Comparison of ENCODE assay signal across 3 cellular contexts in the genomic region with DNA sequence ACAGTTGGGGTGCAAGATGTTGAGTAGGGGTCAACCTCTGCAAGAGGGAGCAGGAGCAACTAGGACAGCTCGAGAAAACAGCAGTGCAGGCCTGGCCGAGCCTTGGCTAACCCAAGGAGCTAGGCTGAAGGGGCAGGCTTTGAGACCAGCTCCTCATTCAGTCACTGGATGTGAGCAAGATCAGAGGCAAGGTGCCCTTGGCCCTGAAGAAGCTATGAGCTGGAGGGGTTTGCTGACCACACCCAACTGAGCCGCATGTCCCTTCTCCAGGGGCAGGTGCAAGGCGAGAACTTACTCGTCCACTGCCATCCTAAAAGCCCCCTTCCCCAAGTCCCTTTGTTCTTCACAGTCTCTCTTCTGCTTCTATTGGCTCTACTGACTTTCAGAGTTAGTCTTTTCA.
"Had no signal": no experiment of that assay in that cellular context is flagged by ENCODE, and none has a peak within 500 bp of the region (broad histone marks: within the 10 kb centered on the region; RNA-seq: fewer than 3 reads in every experiment).

No MANE protein-coding gene starts in this region.

- H2AFZ ChIP-seq: GM23338 had no signal

- H3K4me3 ChIP-seq: GM23338 had no signal

- H3K36me3 Mint-ChIP-seq: IgD-negative memory B cell had no signal

- ATAC-seq: GM23338 had no signal

- H3K4me3 Mint-ChIP-seq: GM23338, H9, IgD-negative memory B cell had no signal

- H3K27ac Mint-ChIP-seq: GM23338, H9, IgD-negative memory B cell had no signal

- H3K4me1 Mint-ChIP-seq: GM23338, IgD-negative memory B cell had no signal

- DNase-seq: H9 had no signal

- H3K4me2 ChIP-seq: GM23338 had no signal
